In the genomic region with DNA sequence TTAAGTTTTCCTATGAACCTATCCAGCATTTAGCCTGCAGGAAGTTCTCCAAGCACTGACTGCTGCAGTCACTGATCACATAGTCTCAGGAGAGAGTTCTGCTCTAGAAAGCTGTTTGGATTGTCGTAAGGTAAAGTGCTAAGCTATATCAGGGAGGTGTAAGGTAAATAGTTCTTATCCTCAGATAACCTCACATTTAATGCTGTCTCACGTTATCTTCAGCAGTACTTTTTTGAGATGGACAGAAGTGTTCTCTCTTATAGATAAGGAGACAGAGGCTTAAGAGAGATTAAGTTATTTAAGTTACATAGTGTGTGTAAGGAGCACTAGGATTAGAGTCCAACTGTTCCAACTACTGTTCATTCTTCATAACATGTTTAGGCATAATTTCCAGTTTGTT, we compare ENCODE assay signal across 18 cellular contexts.
"Had no signal": no experiment of that assay in that cellular context is flagged by ENCODE, and none has a peak within 500 bp of the region (broad histone marks: within the 10 kb centered on the region; RNA-seq: fewer than 3 reads in every experiment).

No MANE protein-coding gene starts in this region.

- H3K36me3 ChIP-seq: adrenal gland, colonic mucosa, esophagus muscularis mucosa, pancreas, tibial nerve, uterus had no signal

- FAIRE-seq: bronchial epithelial cell, endothelial cell of umbilical vein had no signal

- DNase-seq: activated gamma-delta T cell treated with Interleukin-2 at 50 U/mL for 16 hours; activated T-cell treated with anti-CD3 and anti-CD28 coated beads, Interleukin-2, amount 50 U/mL, for 1 hour; adrenal gland; colonic mucosa; dorsolateral prefrontal cortex; effector memory CD8-positive, alpha-beta T cell; glutamatergic neuron; hippocampal formation; pancreas; right cardiac atrium; stimulated activated CD4-positive, alpha-beta T cell treated with anti-CD3 and anti-CD28 coated beads, Interleukin-1b, Interleukin-23, amount 100 ng/mL, for 48 hours; stimulated activated naive CD8-positive, alpha-beta T cell treated with anti-CD3 and anti-CD28 coated beads, Interleukin-15, amount 100 ng/mL, for 72 hours; uterus had no signal

- H3K9me3 ChIP-seq: adrenal gland, colonic mucosa, esophagus muscularis mucosa, pancreas, tibial nerve, uterus had no signal

- H3K27me3 ChIP-seq: adrenal gland, colonic mucosa, dorsolateral prefrontal cortex, esophagus muscularis mucosa, pancreas, tibial nerve, uterus had no signal

- H3K4me1 ChIP-seq: esophagus muscularis mucosa, uterus had no signal

- H3K27ac ChIP-seq: adrenal gland, colonic mucosa, dorsolateral prefrontal cortex, esophagus muscularis mucosa, pancreas, tibial nerve, uterus had no signal

- ATAC-seq: effector memory CD8-positive, alpha-beta T cell; right cardiac atrium; stimulated activated naive CD8-positive, alpha-beta T cell treated with anti-CD3 and anti-CD28 coated beads, Interleukin-15, amount 100 ng/mL, for 72 hours; WTC11 had no signal

- H3K4me3 ChIP-seq: adrenal gland, colonic mucosa, dorsolateral prefrontal cortex, esophagus muscularis mucosa, pancreas, tibial nerve, uterus had no signal
